ENCODE assay signal across 9 cellular contexts in the genomic region with DNA sequence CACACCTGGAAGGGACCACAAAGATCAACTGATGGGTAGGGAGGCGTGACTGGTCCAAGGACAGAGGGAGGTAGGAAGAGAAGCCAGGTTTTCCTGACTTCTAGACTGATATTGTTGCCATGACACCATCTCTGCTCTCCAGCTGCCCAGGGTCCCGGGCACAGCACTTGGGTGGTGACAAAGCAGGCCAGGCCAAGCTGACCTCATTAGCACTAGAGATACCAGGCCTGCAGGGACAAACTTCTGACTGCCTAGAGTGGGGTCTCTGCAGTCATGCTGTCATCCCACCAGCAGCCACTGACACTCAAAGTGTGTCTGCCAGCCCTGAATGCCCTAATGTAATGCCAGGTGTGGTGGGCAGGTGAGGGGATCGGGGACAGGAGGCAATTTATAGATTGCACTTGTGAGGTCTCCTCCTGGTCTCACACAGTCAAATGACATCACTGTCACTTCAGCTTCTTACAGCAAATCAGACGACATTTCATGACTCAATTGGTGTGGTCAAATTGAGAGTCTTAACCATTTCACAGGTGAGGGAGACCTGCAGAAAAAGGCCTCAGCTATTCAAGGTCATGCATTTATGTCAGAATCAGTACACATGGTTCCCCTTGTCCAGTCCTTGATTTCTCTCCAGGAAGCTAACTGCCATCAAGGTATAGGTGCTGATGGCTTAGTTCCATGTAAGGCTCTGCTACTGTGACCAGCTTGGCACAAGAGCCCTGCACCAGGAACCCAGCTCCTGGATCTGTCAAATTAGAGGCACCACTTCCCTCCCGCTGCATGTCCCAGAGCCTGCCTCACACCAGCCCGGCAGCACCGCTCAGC. TPM values are rescaled to one million over a fixed set of nuclear protein-coding genes. Genes with fewer than 3 reads are reported as not detected.
DNase-seq lines count a peak whose midpoint lies in the region; ATAC-seq and TF ChIP-seq lines count a peak whose summit lies in the region.
"Had no signal": no experiment of that assay in that cellular context is flagged by ENCODE, and none has a peak within 500 bp of the region (broad histone marks: within the 10 kb centered on the region; RNA-seq: fewer than 3 reads in every experiment).

No MANE protein-coding gene starts in this region.

- TF ChIP-seq POLR2A in Peyer's patch (IDR thresholded peaks at IDR 0.05) (no peak), ovary (IDR thresholded peaks at IDR 0.05) (no peak)

- TF ChIP-seq EP300 in ovary (IDR thresholded peaks at IDR 0.05) = no peak

- H3K27ac Mint-ChIP-seq in CD4-positive, alpha-beta T cell = peak overlapping the region; percentile 98

- no peaks in the 10 kb centered on the region for H3K36me3 ChIP-seq in Peyer's patch
- no peaks in the 10 kb centered on the region for H3K36me3 ChIP-seq in ovary

- H3K27ac ChIP-seq in CD4-positive, alpha-beta T cell (ENCODE audit: low read depth, low read length) = no peak overlapping the region
- H3K27ac ChIP-seq in Peyer's patch (peak overlapping the region in 2 of 4 donors; percentile 92 to 96), epithelial cell of prostate (peak overlapping the region; percentile 90), ovary (no peak overlapping the region)

- H3K27me3 ChIP-seq in CD4-positive, alpha-beta T cell (ENCODE audit: control insufficient read depth, insufficient read depth, low read length) = no peaks in the 10 kb centered on the region
- no peaks in the 10 kb centered on the region for H3K27me3 ChIP-seq in Peyer's patch
- no peaks in the 10 kb centered on the region for H3K27me3 ChIP-seq in ovary

- no peak for TF ChIP-seq CTCF in CD4-positive, alpha-beta T cell (IDR thresholded peaks at IDR 0.05)
- TF ChIP-seq CTCF in Peyer's patch (IDR thresholded peaks at IDR 0.05) (no peak), ovary (IDR thresholded peaks at IDR 0.05) (no peak)

- H3K4me3 ChIP-seq in Peyer's patch = peak overlapping the region in 3 of 4 donors; percentile 70 to 86 (median 81)
- H3K4me3 ChIP-seq in ovary = peak overlapping the region; percentile 8

- H3K4me1 ChIP-seq in Peyer's patch (peaks cover 0 to 61% (median 21%) of the 10 kb centered on the region in 4 donors), ovary (ENCODE audit: insufficient read depth) (peaks cover 16% of the 10 kb centered on the region)

- no peaks in the 10 kb centered on the region for H3K9me3 ChIP-seq in CD4-positive, alpha-beta T cell (ENCODE audit: control insufficient read depth, low read length)
- H3K9me3 ChIP-seq in Peyer's patch (no peaks in the 10 kb centered on the region), ovary (no peaks in the 10 kb centered on the region)

- POLR2A ChIA-PET in CD4-positive, alpha-beta T cell (lab: Charles Lee) = interaction anchor here (0.7 to 9.8 kb wide), 3 partner anchors 12 to 240 kb away, joined by 3 to 179 read pairs (median 3); partner anchors contain the start of gene GPR3

- no peak for ATAC-seq in CD4-positive, alpha-beta T cell (ENCODE audit: poor library complexity)
- ATAC-seq in GM18517 (IDR thresholded peaks at IDR 0.05; ENCODE audit: unreplicated experiment) = no peak

- WGBS in ovary, 3 donors = 32 to 44% (median 37%) methylated on average over 7 of the region's 7 CpGs

- H3K36me3 Mint-ChIP-seq in CD4-positive, alpha-beta T cell (ENCODE audit: low read depth) = peaks cover 4% of the 10 kb centered on the region

- DNase-seq in CD4-positive, alpha-beta T cell = no peak
- no peak for DNase-seq in Peyer's patch
- no peak for DNase-seq in epithelial cell of prostate (ENCODE audit: low read depth, low spot score)
- peak in 1 of 5 donors; percentile 36 for DNase-seq in ovary
- no peak for DNase-seq in NK-92 treated with Interleukin-12 subunit alpha and Interleukin-12 subunit beta, amount 100 ng/mL, for 24 hours (lab: John Stamatoyannopoulos, UW)
- DNase-seq in NCI-H2196 (lab: John Stamatoyannopoulos, UW; ENCODE audit: unreplicated experiment) = no peak
- DNase-seq in kidney tubule cell (ENCODE audit: low spot score) = no peak
- DNase-seq: central memory CD4-positive, alpha-beta T cell had no signal

- intact Hi-C loops in CD4-positive, alpha-beta T cell (cut with DNase I, micrococcal nuclease) = loop anchor here in 1 of 2 experiments (2.0 kb wide), 1 partner anchor 39 kb away; no protein-coding TSS in a partner anchor
- intact Hi-C loops in ovary (cut with DNase I) = loop anchor here in 1 of 4 donors (5.0 kb wide), 1 partner anchor 40 kb away; no protein-coding TSS in a partner anchor

- no peaks in the 10 kb centered on the region for H3K27me3 Mint-ChIP-seq in CD4-positive, alpha-beta T cell

- peak overlapping the region; percentile 89 for H3K4me3 Mint-ChIP-seq in CD4-positive, alpha-beta T cell

- peaks cover 71% of the 10 kb centered on the region for H3K4me1 Mint-ChIP-seq in CD4-positive, alpha-beta T cell (ENCODE audit: low read depth)

- H3K9me3 Mint-ChIP-seq in CD4-positive, alpha-beta T cell = no peaks in the 10 kb centered on the region

- CTCF ChIA-PET in CD4-positive, alpha-beta T cell (lab: Charles Lee) = no interaction called here

RNA-seq across cellular contexts. Expression of gene SLC9A1, which starts 2.7 kb away (rescaled TPM):
- 10 to 100 TPM; 14.2 to 19.0 TPM for total RNA-seq in CD4-positive, alpha-beta T cell
- 10 to 100 TPM in 3 of 4 donors, 1 to 10 TPM in 1; 5.8 to 68.3 (median 48.2) TPM for total RNA-seq in Peyer's patch
- total RNA-seq in ovary = 10 to 100 TPM in 5 of 7 donors, 1 to 10 TPM in 2; 8.6 to 33.7 (median 14.8) TPM
- polyA plus RNA-seq in ovary = 10 to 100 TPM; 10.6 to 22.0 TPM
